Comparison of ENCODE assay signal across 6 cellular contexts in the genomic region with DNA sequence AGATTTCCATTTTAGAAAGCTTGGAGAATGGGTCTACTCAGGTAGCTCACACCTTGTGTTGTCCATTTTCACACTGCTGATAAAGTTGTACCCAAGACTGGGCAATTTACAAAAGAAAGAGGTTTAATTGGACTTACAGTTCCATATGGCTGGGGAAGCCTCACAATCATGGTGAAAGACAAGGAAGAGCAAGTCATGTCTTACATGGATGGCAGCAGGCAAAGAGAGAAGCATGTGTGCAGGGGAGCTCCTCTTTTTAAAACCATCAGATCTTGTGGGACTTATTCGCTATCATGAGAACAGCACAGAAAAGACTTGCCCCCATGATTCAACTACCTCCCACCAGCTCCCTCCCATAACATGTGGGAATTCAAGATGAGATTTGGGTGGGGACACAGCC. TPM values are rescaled to one million over a fixed set of nuclear protein-coding genes. Genes with fewer than 3 reads are reported as not detected.
DNase-seq lines count a peak whose midpoint lies in the region; ATAC-seq, FAIRE-seq and TF ChIP-seq lines count a peak whose summit lies in the region.
"Not testable (repeated sequence)": the region's sequence is repeated elsewhere in the genome, so short reads cannot be mapped to it uniquely, and the experiment has no call there.

No MANE protein-coding gene starts in this region.

- not testable (repeated sequence) for H3K27ac ChIP-seq in endodermal cell (ENCODE audit: low read depth, low read length); HepG2 (ENCODE audit: extremely low read length, insufficient read depth, low read length)
- H3K27ac ChIP-seq in smooth muscle cell (ENCODE audit: low read depth), result peak overlapping the region; percentile 86

- POLR2A ChIA-PET in activated CD8-positive, alpha-beta T cell treated with anti-CD3 and anti-CD28 coated beads, Interleukin-2, amount 10 ng/mL, durations not matched to agents 7 days and 5 days (lab: Charles Lee); HepG2 (lab: Yijun Ruan, JAX): not testable (repeated sequence)

- TF ChIP-seq POLR2A in HepG2 (IDR thresholded peaks at IDR 0.05; ENCODE audit: insufficient read depth in 1 of 2, low read depth in 2 of 2, low read length in 2 of 2), result not testable (repeated sequence)

- CTCF ChIA-PET in activated CD8-positive, alpha-beta T cell treated with anti-CD3 and anti-CD28 coated beads, Interleukin-2, amount 10 ng/mL, durations not matched to agents 7 days and 5 days (lab: Charles Lee), result interaction anchor here (1.0 kb wide), 1 partner anchor 13 kb away, joined by 4 read pairs; no protein-coding TSS in a partner anchor
- CTCF ChIA-PET in HepG2 (lab: Yijun Ruan, JAX; ENCODE audit: low intra/inter-chr PET ratio, low total read pairs), result not testable (repeated sequence)

- H3K36me3 Mint-ChIP-seq in HFFc6 (ENCODE audit: low read depth) (peaks cover 23% of the 10 kb centered on the region), endodermal cell (ENCODE audit: low read depth) (peaks cover 50% of the 10 kb centered on the region)
- peaks cover 35% of the 10 kb centered on the region for H3K36me3 Mint-ChIP-seq in activated CD8-positive, alpha-beta T cell treated with anti-CD3 and anti-CD28 coated beads, Interleukin-2, amount 10 ng/mL, durations not matched to agents 7 days and 5 days (ENCODE audit: low read depth)

- BruUV-seq in HepG2 (replicated peaks; lab: Mats Ljungman, UMichigan), result not testable (repeated sequence)

- not testable (repeated sequence) for H3K79me2 ChIP-seq in HepG2 (ENCODE audit: insufficient read depth, low read length)
- peaks cover 50% of the 10 kb centered on the region for H3K79me2 ChIP-seq in smooth muscle cell (ENCODE audit: low read depth)

- H3K4me1 ChIP-seq in endodermal cell (ENCODE audit: control insufficient read depth, insufficient read depth, low read length); HepG2 (ENCODE audit: insufficient read depth, low read length); smooth muscle cell (ENCODE audit: low read depth): not testable (repeated sequence)

- TF ChIP-seq RAD21 in HepG2 (CRISPR knock-in tag; IDR thresholded peaks at IDR 0.05), result not testable (repeated sequence)

- not testable (repeated sequence) for TF ChIP-seq EP300 in HepG2 (IDR thresholded peaks at IDR 0.05; ENCODE audit: low read depth in 2 of 2, low read length in 2 of 2); HepG2 (CRISPR knock-in tag; IDR thresholded peaks at IDR 0.05; ENCODE audit: borderline replicate concordance)

- H3K9ac ChIP-seq in endodermal cell (ENCODE audit: extremely low read depth, low read length, poor library complexity, severe bottlenecking); HepG2 (ENCODE audit: insufficient read depth, low read depth, low read length): not testable (repeated sequence)
- H3K9ac ChIP-seq in smooth muscle cell (ENCODE audit: low read depth), result peak overlapping the region; percentile 63

- not testable (repeated sequence) for TF ChIP-seq CTCF in HFFc6 (IDR thresholded peaks at IDR 0.05); bronchial epithelial cell (IDR thresholded peaks at IDR 0.05; ENCODE audit: insufficient read depth, low read length, severe bottlenecking); endodermal cell (conservative IDR thresholded peaks at IDR 0.05); HepG2 (CRISPR knock-in tag; IDR thresholded peaks at IDR 0.05); smooth muscle cell (IDR thresholded peaks at IDR 0.05; ENCODE audit: borderline replicate concordance, insufficient read depth, poor library complexity, severe bottlenecking)

- not testable (repeated sequence) for H2AFZ ChIP-seq in HepG2 (ENCODE audit: low read length); smooth muscle cell (ENCODE audit: low read depth)

- in situ Hi-C loops in HepG2 (cut with HindIII; ENCODE audit: extremely low pct_ligation_motif_present, low pct_unique_long_range_greater_than_20kb), result not testable (repeated sequence)

- H3K4me1 Mint-ChIP-seq in HFFc6 (ENCODE audit: low read depth), result peaks cover 34% of the 10 kb centered on the region
- H3K4me1 Mint-ChIP-seq in activated CD8-positive, alpha-beta T cell treated with anti-CD3 and anti-CD28 coated beads, Interleukin-2, amount 10 ng/mL, durations not matched to agents 7 days and 5 days (ENCODE audit: low read depth); endodermal cell: not testable (repeated sequence)

- FAIRE-seq in bronchial epithelial cell (lab: Jason Lieb, UNC), result peak; percentile 52
- FAIRE-seq in HepG2 (lab: Jason Lieb, UNC), result not testable (repeated sequence)

- not testable (repeated sequence) for H4K20me1 ChIP-seq in HepG2 (ENCODE audit: insufficient read depth, low read length); smooth muscle cell (ENCODE audit: low read depth)

- H3K9me3 ChIP-seq in endodermal cell (ENCODE audit: control insufficient read depth, low read length) (peaks cover 50% of the 10 kb centered on the region), HepG2 (ENCODE audit: low read length) (peaks cover 19% of the 10 kb centered on the region; the same call in 1 of the 2 replicates)
- H3K9me3 ChIP-seq in smooth muscle cell (replicated peaks; ENCODE audit: low read depth), result not testable (repeated sequence)

- intact Hi-C loops in HepG2 (cut with micrococcal nuclease; ENCODE audit: unreplicated experiment), result not testable (repeated sequence)

- not testable (repeated sequence) for H3K4me2 ChIP-seq in HepG2 (ENCODE audit: low read depth, low read length); smooth muscle cell

- H3K9me3 Mint-ChIP-seq in HFFc6, result peaks cover 33% of the 10 kb centered on the region
- peaks cover 23% of the 10 kb centered on the region for H3K9me3 Mint-ChIP-seq in activated CD8-positive, alpha-beta T cell treated with anti-CD3 and anti-CD28 coated beads, Interleukin-2, amount 10 ng/mL, durations not matched to agents 7 days and 5 days (ENCODE audit: insufficient read depth)
- H3K9me3 Mint-ChIP-seq in endodermal cell, result peaks cover 50% of the 10 kb centered on the region

- ATAC-seq in activated CD8-positive, alpha-beta T cell treated with anti-CD3 and anti-CD28 coated beads, Interleukin-2, amount 10 ng/mL, durations not matched to agents 7 days and 5 days; HepG2: not testable (repeated sequence)

- not testable (repeated sequence) for H3K4me3 Mint-ChIP-seq in HFFc6; activated CD8-positive, alpha-beta T cell treated with anti-CD3 and anti-CD28 coated beads, Interleukin-2, amount 10 ng/mL, durations not matched to agents 7 days and 5 days; endodermal cell

- H3K27me3 ChIP-seq in bronchial epithelial cell (ENCODE audit: control insufficient read depth, insufficient read depth, low read length); endodermal cell (ENCODE audit: control insufficient read depth, insufficient read depth, low read length, poor library complexity, severe bottlenecking); HepG2 (ENCODE audit: control insufficient read depth in 1 of 2, insufficient read depth in 2 of 2, low read length in 2 of 2); smooth muscle cell (ENCODE audit: low read depth): not testable (repeated sequence)

- not testable (repeated sequence) for H3K36me3 ChIP-seq in bronchial epithelial cell (ENCODE audit: control insufficient read depth, insufficient read depth, low read length); HepG2 (replicated peaks in 1 of 2; ENCODE audit: control insufficient read depth in 1 of 2, insufficient read depth in 2 of 2, low read length in 2 of 2); smooth muscle cell (ENCODE audit: low read depth)
- H3K36me3 ChIP-seq in endodermal cell (ENCODE audit: control insufficient read depth, insufficient read depth, low read length), result peaks cover 11% of the 10 kb centered on the region

- H3K27ac Mint-ChIP-seq in HFFc6, result peak overlapping the region; percentile 83
- peak overlapping the region; percentile 26 for H3K27ac Mint-ChIP-seq in activated CD8-positive, alpha-beta T cell treated with anti-CD3 and anti-CD28 coated beads, Interleukin-2, amount 10 ng/mL, durations not matched to agents 7 days and 5 days
- H3K27ac Mint-ChIP-seq in endodermal cell, result not testable (repeated sequence)

- H3F3A ChIP-seq in smooth muscle cell (ENCODE audit: low read depth), result peaks cover 12% of the 10 kb centered on the region

- not testable (repeated sequence) for DNase-seq in HFFc6; activated CD8-positive, alpha-beta T cell treated with anti-CD3 and anti-CD28 coated beads, Interleukin-2, amount 10 ng/mL, durations not matched to agents 7 days and 5 days; bronchial epithelial cell (ENCODE audit: low read depth); endodermal cell; HepG2 (ENCODE audit: low spot score); smooth muscle cell (lab: John Stamatoyannopoulos, UW; ENCODE audit: unreplicated experiment)

- WGBS in endodermal cell (ENCODE audit: insufficient coverage in 1 of 2, insufficient read length in 1 of 2), 2 experiments, result 100% methylated on average over 1 of the region's 1 CpG; no CpG with 5 or more reads in 1 of the 2 experiments
- WGBS in HepG2 (ENCODE audit: low lambda C conversion rate), result 75% methylated on average over 1 of the region's 1 CpG
- WGBS in smooth muscle cell (ENCODE audit: low lambda C conversion rate), result 100% methylated on average over 1 of the region's 1 CpG

- H3K4me3 ChIP-seq in bronchial epithelial cell (ENCODE audit: low read depth, low read length); HepG2 (replicated peaks in 1 of 3; ENCODE audit: insufficient read depth in 1 of 3, low read depth in 2 of 3, low read length in 3 of 3); smooth muscle cell: not testable (repeated sequence)
- peak overlapping the region; percentile 3 for H3K4me3 ChIP-seq in endodermal cell (ENCODE audit: low read length)

- H3K27me3 Mint-ChIP-seq in HFFc6 (ENCODE audit: insufficient read depth); activated CD8-positive, alpha-beta T cell treated with anti-CD3 and anti-CD28 coated beads, Interleukin-2, amount 10 ng/mL, durations not matched to agents 7 days and 5 days (ENCODE audit: low read depth); endodermal cell (ENCODE audit: insufficient read depth): not testable (repeated sequence)

RNA-seq across cellular contexts. Expression of a gene that starts 23.6 kb away (rescaled TPM):
- total RNA-seq in HFFc6 (2021; fragmentation: NEBNext Ultra II Directional; extraction: Animal tissue kit (Norgen Biotek cat#: 25700)), result 10 to 100 TPM; 16.6 to 22.5 (median 19.2) TPM
- 10 to 100 TPM; 23.9 to 25.3 TPM for total RNA-seq in activated CD8-positive, alpha-beta T cell treated with anti-CD3 and anti-CD28 coated beads, Interleukin-2, amount 10 ng/mL, durations not matched to agents 7 days and 5 days
- total RNA-seq in bronchial epithelial cell (7.9 and 9.1 TPM in 2 replicates), endodermal cell (10 to 100 TPM; 25.9 to 29.9 TPM), HepG2 (2016; rRNA removed; fragmentation: Illumina TruSeq; extraction: Trizol) (7.9 and 9.6 TPM in 2 replicates), smooth muscle cell (12.4 and 28.5 TPM in 2 replicates)
- polyA plus RNA-seq in endodermal cell (2013, experiment 1 of 2), result 18.6 TPM
- polyA plus RNA-seq in endodermal cell (2013, experiment 2 of 2), result 17.6 TPM
- total RNA-seq in HepG2 (2016; cell fraction: cytosol; rRNA removed; fragmentation: Illumina TruSeq; extraction: Trizol; ENCODE audit: low read depth), result 10.4 and 11.3 TPM in 2 replicates
- 8.3 and 11.1 TPM in 2 replicates for total RNA-seq in HepG2 (2016; cell fraction: insoluble cytoplasmic fraction; rRNA removed; fragmentation: Illumina TruSeq; extraction: Trizol)
- 8.1 and 10.2 TPM in 2 replicates for total RNA-seq in HepG2 (2016; cell fraction: membrane; rRNA removed; fragmentation: Illumina TruSeq; extraction: Trizol)
- 6.8 and 7.1 TPM in 2 replicates for total RNA-seq in HepG2 (2016; cell fraction: nucleus; rRNA removed; fragmentation: Illumina TruSeq; extraction: Trizol)
- polyA plus RNA-seq in HepG2 (2011; rRNA removed) (16.2 and 18.1 TPM in 2 replicates), smooth muscle cell (20.4 and 20.8 TPM in 2 replicates)
- polyA plus RNA-seq in HepG2 (2011; cell fraction: cytosol; rRNA removed), result 10.4 and 10.8 TPM in 2 replicates
- polyA plus RNA-seq in HepG2 (2011; cell fraction: nucleus; rRNA removed), result 11.1 and 12.2 TPM in 2 replicates
- polyA plus RNA-seq in HepG2 (2012), result 6.2 and 9.4 TPM in 2 replicates
- 3.1 and 3.2 TPM in 2 replicates for polyA plus RNA-seq in HepG2 (2016; cell fraction: cytosol; fragmentation: Illumina TruSeq; extraction: Trizol; ENCODE audit: low read depth)
- polyA plus RNA-seq in HepG2 (2016; cell fraction: insoluble cytoplasmic fraction; fragmentation: Illumina TruSeq; extraction: Trizol; ENCODE audit: low read depth), result 10.6 and 11.3 TPM in 2 replicates
- 3.8 and 5.8 TPM in 2 replicates for polyA plus RNA-seq in HepG2 (2016; cell fraction: membrane; fragmentation: Illumina TruSeq; extraction: Trizol; ENCODE audit: low read depth)
- 8.0 and 10.4 TPM in 2 replicates for polyA plus RNA-seq in HepG2 (2016; cell fraction: nucleus; fragmentation: Illumina TruSeq; extraction: Trizol; ENCODE audit: insufficient read depth, low read depth)
- 10.6 and 33.3 TPM in 2 replicates for polyA minus RNA-seq in HepG2 (2011; rRNA and poly(A)+ RNA removed; ENCODE audit: low replicate concordance)
- 8.1 and 9.1 TPM in 2 replicates for polyA minus RNA-seq in HepG2 (2011; cell fraction: cytosol; rRNA and poly(A)+ RNA removed)
- polyA minus RNA-seq in HepG2 (2011; cell fraction: nucleus; rRNA and poly(A)+ RNA removed), result 9.9 and 18.2 TPM in 2 replicates
